Comparison of ENCODE assay signal across 10 cellular contexts in genomic region chr1:169525391-169525790, GRCh38.
"Had no signal": no experiment of that assay in that cellular context is flagged by ENCODE, and none has a peak within 500 bp of the region (broad histone marks: within the 10 kb centered on the region; RNA-seq: fewer than 3 reads in every experiment).

No MANE protein-coding gene starts in this region.

- H3K4me3 ChIP-seq: GM23248 had no signal

- H2AFZ ChIP-seq: GM23248 had no signal

- DNase-seq: GM23248, GOT3, H7, HCEC 1CT, HFFc6, KBM-7 had no signal

- H3K36me3 Mint-ChIP-seq: IgD-negative memory B cell had no signal

- ATAC-seq: HepG2 had no signal

- H3K9ac ChIP-seq: GM23248, KMS-11 had no signal

- H3K4me3 Mint-ChIP-seq: HFFc6, IgD-negative memory B cell had no signal

- H3K27ac Mint-ChIP-seq: HFFc6, IgD-negative memory B cell had no signal

- H3K27ac ChIP-seq: GM23248, HL-60, KMS-11 had no signal

- H3K9me3 Mint-ChIP-seq: HFFc6, IgD-negative memory B cell had no signal

- H3K4me2 ChIP-seq: KMS-11 had no signal
